ENCODE assay signal across 8 cellular contexts in genomic region chr5:56818409-56819026, GRCh38. TPM values are rescaled to one million over a fixed set of nuclear protein-coding genes. Genes with fewer than 3 reads are reported as not detected.
A peak's percentile ranks its signal among the peaks of the same experiment; 100 is the strongest.
DNase-seq lines count a peak whose midpoint lies in the region; TF ChIP-seq lines count a peak whose summit lies in the region.

No MANE protein-coding gene starts in this region.

- peaks cover 18% of the 10 kb centered on the region for H3K4me1 ChIP-seq in skeletal muscle satellite cell (ENCODE audit: control insufficient read depth, insufficient read depth, low read length)

- POLR2A ChIA-PET in GM10248 (lab: Yijun Ruan, JAX) = no interaction called here

- H3K4me2 ChIP-seq in skeletal muscle satellite cell (ENCODE audit: low read length) = peak overlapping the region; percentile 74

- peaks cover 8% of the 10 kb centered on the region for H3K27me3 ChIP-seq in skeletal muscle satellite cell (ENCODE audit: control insufficient read depth, insufficient read depth, low read length)

- DNase-seq in SIG-M5 treated with dmso at 0.1 percent for 504 hours (lab: John Stamatoyannopoulos, UW; ENCODE audit: unreplicated experiment) = peak; percentile 28
- no peak for DNase-seq in SIG-M5 (lab: John Stamatoyannopoulos, UW)
- peak; percentile 47 for DNase-seq in RKO (ENCODE audit: low spot score)
- peak; percentile 17 to 28 for DNase-seq in erythroblast (lab: John Stamatoyannopoulos, UW)
- no peak for DNase-seq in NCI-H1436 treated with DMSO at 0.1 percent for 48 hours (lab: John Stamatoyannopoulos, UW)
- DNase-seq in GM10248 (ENCODE audit: extremely low spot score) = no peak
- DNase-seq in NCI-H526 treated with DMSO at 0.1 percent for 48 hours (lab: John Stamatoyannopoulos, UW) = no peak

- no peak for TF ChIP-seq CTCF in GM10248 (IDR thresholded peaks at IDR 0.05; ENCODE audit: control extremely low read depth, extremely low read depth, low read depth, missing control alignments)

- H3K9ac ChIP-seq in skeletal muscle satellite cell (ENCODE audit: low read depth, low read length) = peak overlapping the region; percentile 20

- H3K9me3 ChIP-seq in skeletal muscle satellite cell (replicated peaks; ENCODE audit: low read length) = no peaks in the 10 kb centered on the region

- peak overlapping the region; percentile 23 for H3K4me3 ChIP-seq in skeletal muscle satellite cell (ENCODE audit: low read length)

- no peak for TF ChIP-seq POLR2A in erythroblast (IDR thresholded peaks at IDR 0.05; ENCODE audit: low read length)

- CTCF ChIA-PET in GM10248 (lab: Yijun Ruan, JAX) = interaction anchor here (1.3 to 1.6 kb wide), 2 partner anchors 9 to 10 kb away, joined by 3 to 5 read pairs; no protein-coding TSS in a partner anchor

- H3K36me3 ChIP-seq in skeletal muscle satellite cell (ENCODE audit: insufficient read depth, low read length) = no peaks in the 10 kb centered on the region

RNA-seq across cellular contexts. Expression of gene MAP3K1, which starts 3.2 kb away (rescaled TPM):
- 3.3 and 3.5 TPM in 2 replicates for total RNA-seq in skeletal muscle satellite cell (2012; rRNA removed)

Comparison
In these comparisons a context has a peak if more than half of its experiments do, and no peak if none do; other contexts are left out.
1. DNase-seq: peak in SIG-M5 treated with dmso at 0.1 percent for 504 hours (single experiment), RKO (single experiment) and erythroblast (2 of 2); none in SIG-M5 (single experiment), NCI-H1436 treated with DMSO at 0.1 percent for 48 hours (single experiment), GM10248 (single experiment) and NCI-H526 treated with DMSO at 0.1 percent for 48 hours (single experiment).